In genomic region chr16:57834936-57835335, GRCh38 we compare ENCODE assay signal across 13 cellular contexts. TPM values are rescaled to one million over a fixed set of nuclear protein-coding genes. Genes with fewer than 3 reads are reported as not detected.
DNase-seq lines count a peak whose midpoint lies in the region; FAIRE-seq and TF ChIP-seq lines count a peak whose summit lies in the region.
"Had no signal": no experiment of that assay in that cellular context is flagged by ENCODE, and none has a peak within 500 bp of the region (broad histone marks: within the 10 kb centered on the region; RNA-seq: fewer than 3 reads in every experiment).

No MANE protein-coding gene starts in this region.

- H3K36me3 ChIP-seq in bronchial epithelial cell (ENCODE audit: control insufficient read depth, insufficient read depth, low read length) (no peaks in the 10 kb centered on the region), neuron (ENCODE audit: insufficient read depth, low read length) (no peaks in the 10 kb centered on the region)
- H3K36me3 ChIP-seq: BLaER1 treated with 17β-estradiol and CSF1 and Interleukin-3, amounts not matched to agents 10 nM and 100 nM; gastroesophageal sphincter had no signal

- H3K9me3 ChIP-seq in neuron (ENCODE audit: low read length), result no peaks in the 10 kb centered on the region
- H3K9me3 ChIP-seq: BLaER1 treated with 17β-estradiol and CSF1 and Interleukin-3, amounts not matched to agents 10 nM and 100 nM; gastroesophageal sphincter had no signal

- H3K4me3 ChIP-seq in bronchial epithelial cell (ENCODE audit: low read depth, low read length), result no peak overlapping the region
- no peak overlapping the region for H3K4me3 ChIP-seq in neuron (ENCODE audit: low read length)
- H3K4me3 ChIP-seq: BLaER1 treated with 17β-estradiol and CSF1 and Interleukin-3, amounts not matched to agents 10 nM and 100 nM; gastroesophageal sphincter had no signal

- H3K27me3 ChIP-seq in bronchial epithelial cell (ENCODE audit: control insufficient read depth, insufficient read depth, low read length) (no peaks in the 10 kb centered on the region), neuron (ENCODE audit: insufficient read depth, low read length) (no peaks in the 10 kb centered on the region)
- H3K27me3 ChIP-seq: BLaER1 treated with 17β-estradiol and CSF1 and Interleukin-3, amounts not matched to agents 10 nM and 100 nM had no signal

- DNase-seq in EL, result peak; percentile 54
- peak; percentile 26 for DNase-seq in NCI-H226
- peak; percentile 92 for DNase-seq in bronchial epithelial cell (ENCODE audit: low read depth)
- DNase-seq in NCI-H446 (lab: John Stamatoyannopoulos, UW), result no peak
- no peak for DNase-seq in activated gamma-delta T cell (lab: John Stamatoyannopoulos, UW)
- no peak for DNase-seq in NCI-H146 (lab: John Stamatoyannopoulos, UW)
- no peak for DNase-seq in NCI-H1048 (lab: John Stamatoyannopoulos, UW)
- DNase-seq: activated CD4-positive, alpha-beta T cell treated with anti-CD3 and anti-CD28 coated beads, Interleukin-2, amount 50 U/mL, for 1 hour; effector CD4-positive, alpha-beta T cell; stimulated activated CD4-positive, alpha-beta T cell treated with anti-CD3 and anti-CD28 coated beads, Interleukin-2, amount 100 ng/mL, for 24 hours had no signal

- no peak for TF ChIP-seq CTCF in bronchial epithelial cell (IDR thresholded peaks at IDR 0.05; ENCODE audit: insufficient read depth, low read length, severe bottlenecking)

- FAIRE-seq in bronchial epithelial cell (lab: Jason Lieb, UNC), result no peak

- peak overlapping the region; percentile 59 for H2AFZ ChIP-seq in neuron (ENCODE audit: low read depth, low read length)

- peaks cover 21% of the 10 kb centered on the region for H3K4me1 ChIP-seq in neuron (ENCODE audit: insufficient read depth, low read length)

RNA-seq across cellular contexts. Expression of gene KIFC3, which starts 32.6 kb away (rescaled TPM):
- 34.8 and 35.8 TPM in 2 replicates for total RNA-seq in bronchial epithelial cell

Comparison
In these comparisons a context has a peak if more than half of its experiments do, and no peak if none do; other contexts are left out.
1. DNase-seq: peak in EL (single experiment), NCI-H226 (single experiment) and bronchial epithelial cell (single experiment); none in NCI-H446 (0 of 2), activated gamma-delta T cell (single experiment), NCI-H146 (single experiment) and NCI-H1048 (single experiment).